ENCODE assay signal across 2 cellular contexts in the genomic region with DNA sequence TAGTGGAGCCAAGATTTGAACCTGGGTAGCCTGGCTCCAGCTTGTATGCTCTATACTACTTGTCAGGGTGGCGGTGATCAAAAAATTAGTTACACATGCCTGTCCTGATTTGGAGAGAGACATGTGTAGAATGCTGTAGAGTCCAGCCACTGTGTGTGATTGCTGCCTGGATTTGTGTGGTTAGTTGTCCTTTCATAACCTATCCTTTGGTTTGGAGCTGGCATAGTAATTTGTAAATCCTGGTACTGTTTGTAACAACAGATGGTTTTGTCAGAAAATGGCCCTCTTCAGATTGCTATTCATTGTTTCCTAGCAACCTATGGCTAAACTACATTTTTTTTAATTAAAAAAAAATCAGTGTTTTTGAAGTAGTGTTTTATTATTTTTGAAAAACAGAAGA.
TF ChIP-seq lines count a peak whose summit lies in the region.

No MANE protein-coding gene starts in this region.

TF ChIP-seq in SK-N-SH treated with all-trans-retinoic acid at 6 μM for 48 hours, 23 proteins besides CTCF, POLR2A, EP300 and RAD21 (continued from another document):
- TF ChIP-seq POU6F1 (CRISPR knock-in tag; IDR thresholded peaks at IDR 0.05; ENCODE audit: borderline replicate concordance, low read depth): no peak
- TF ChIP-seq TCF4 (CRISPR knock-in tag; IDR thresholded peaks at IDR 0.05; ENCODE audit: borderline replicate concordance): no peak
- no peak for TF ChIP-seq ZNF565 (CRISPR knock-in tag; conservative IDR thresholded peaks at IDR 0.05; ENCODE audit: low read depth)
- TF ChIP-seq ZFP30 (CRISPR knock-in tag; IDR thresholded peaks at IDR 0.05): no peak
- TF ChIP-seq BACH2 (CRISPR knock-in tag; IDR thresholded peaks at IDR 0.05; ENCODE audit: borderline replicate concordance): no peak
- TF ChIP-seq, protein P1, sequence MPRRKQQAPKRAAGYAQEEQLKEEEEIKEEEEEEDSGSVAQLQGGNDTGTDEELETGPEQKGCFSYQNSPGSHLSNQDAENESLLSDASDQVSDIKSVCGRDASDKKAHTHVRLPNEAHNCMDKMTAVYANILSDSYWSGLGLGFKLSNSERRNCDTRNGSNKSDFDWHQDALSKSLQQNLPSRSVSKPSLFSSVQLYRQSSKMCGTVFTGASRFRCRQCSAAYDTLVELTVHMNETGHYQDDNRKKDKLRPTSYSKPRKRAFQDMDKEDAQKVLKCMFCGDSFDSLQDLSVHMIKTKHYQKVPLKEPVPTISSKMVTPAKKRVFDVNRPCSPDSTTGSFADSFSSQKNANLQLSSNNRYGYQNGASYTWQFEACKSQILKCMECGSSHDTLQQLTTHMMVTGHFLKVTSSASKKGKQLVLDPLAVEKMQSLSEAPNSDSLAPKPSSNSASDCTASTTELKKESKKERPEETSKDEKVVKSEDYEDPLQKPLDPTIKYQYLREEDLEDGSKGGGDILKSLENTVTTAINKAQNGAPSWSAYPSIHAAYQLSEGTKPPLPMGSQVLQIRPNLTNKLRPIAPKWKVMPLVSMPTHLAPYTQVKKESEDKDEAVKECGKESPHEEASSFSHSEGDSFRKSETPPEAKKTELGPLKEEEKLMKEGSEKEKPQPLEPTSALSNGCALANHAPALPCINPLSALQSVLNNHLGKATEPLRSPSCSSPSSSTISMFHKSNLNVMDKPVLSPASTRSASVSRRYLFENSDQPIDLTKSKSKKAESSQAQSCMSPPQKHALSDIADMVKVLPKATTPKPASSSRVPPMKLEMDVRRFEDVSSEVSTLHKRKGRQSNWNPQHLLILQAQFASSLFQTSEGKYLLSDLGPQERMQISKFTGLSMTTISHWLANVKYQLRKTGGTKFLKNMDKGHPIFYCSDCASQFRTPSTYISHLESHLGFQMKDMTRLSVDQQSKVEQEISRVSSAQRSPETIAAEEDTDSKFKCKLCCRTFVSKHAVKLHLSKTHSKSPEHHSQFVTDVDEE (CRISPR knock-in tag; IDR thresholded peaks at IDR 0.05): no peak
- TF ChIP-seq ZC3H10 (CRISPR knock-in tag; IDR thresholded peaks at IDR 0.05): no peak
- TF ChIP-seq SNAI2 (CRISPR knock-in tag; IDR thresholded peaks at IDR 0.05): no peak
- TF ChIP-seq ZFP3 (CRISPR knock-in tag; IDR thresholded peaks at IDR 0.05): no peak
- TF ChIP-seq CSRNP3 (CRISPR knock-in tag; IDR thresholded peaks at IDR 0.05): no peak
- no peak for TF ChIP-seq ESRRG (CRISPR knock-in tag; IDR thresholded peaks at IDR 0.05)
- no peak for TF ChIP-seq TOX (CRISPR knock-in tag; IDR thresholded peaks at IDR 0.05; ENCODE audit: borderline replicate concordance)
- no peak for TF ChIP-seq PPARA (CRISPR knock-in tag; IDR thresholded peaks at IDR 0.05; ENCODE audit: borderline replicate concordance)
- TF ChIP-seq ZNF70 (CRISPR knock-in tag; IDR thresholded peaks at IDR 0.05): no peak

TF ChIP-seq in SK-N-SH, 30 proteins besides CTCF, POLR2A, EP300 and RAD21 (continued from another document):
- TF ChIP-seq, protein P2, sequence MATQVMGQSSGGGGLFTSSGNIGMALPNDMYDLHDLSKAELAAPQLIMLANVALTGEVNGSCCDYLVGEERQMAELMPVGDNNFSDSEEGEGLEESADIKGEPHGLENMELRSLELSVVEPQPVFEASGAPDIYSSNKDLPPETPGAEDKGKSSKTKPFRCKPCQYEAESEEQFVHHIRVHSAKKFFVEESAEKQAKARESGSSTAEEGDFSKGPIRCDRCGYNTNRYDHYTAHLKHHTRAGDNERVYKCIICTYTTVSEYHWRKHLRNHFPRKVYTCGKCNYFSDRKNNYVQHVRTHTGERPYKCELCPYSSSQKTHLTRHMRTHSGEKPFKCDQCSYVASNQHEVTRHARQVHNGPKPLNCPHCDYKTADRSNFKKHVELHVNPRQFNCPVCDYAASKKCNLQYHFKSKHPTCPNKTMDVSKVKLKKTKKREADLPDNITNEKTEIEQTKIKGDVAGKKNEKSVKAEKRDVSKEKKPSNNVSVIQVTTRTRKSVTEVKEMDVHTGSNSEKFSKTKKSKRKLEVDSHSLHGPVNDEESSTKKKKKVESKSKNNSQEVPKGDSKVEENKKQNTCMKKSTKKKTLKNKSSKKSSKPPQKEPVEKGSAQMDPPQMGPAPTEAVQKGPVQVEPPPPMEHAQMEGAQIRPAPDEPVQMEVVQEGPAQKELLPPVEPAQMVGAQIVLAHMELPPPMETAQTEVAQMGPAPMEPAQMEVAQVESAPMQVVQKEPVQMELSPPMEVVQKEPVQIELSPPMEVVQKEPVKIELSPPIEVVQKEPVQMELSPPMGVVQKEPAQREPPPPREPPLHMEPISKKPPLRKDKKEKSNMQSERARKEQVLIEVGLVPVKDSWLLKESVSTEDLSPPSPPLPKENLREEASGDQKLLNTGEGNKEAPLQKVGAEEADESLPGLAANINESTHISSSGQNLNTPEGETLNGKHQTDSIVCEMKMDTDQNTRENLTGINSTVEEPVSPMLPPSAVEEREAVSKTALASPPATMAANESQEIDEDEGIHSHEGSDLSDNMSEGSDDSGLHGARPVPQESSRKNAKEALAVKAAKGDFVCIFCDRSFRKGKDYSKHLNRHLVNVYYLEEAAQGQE (IDR thresholded peaks at IDR 0.05; ENCODE audit: low read depth, low read length): no peak
- TF ChIP-seq EZH2phosphoT487 (IDR thresholded peaks at IDR 0.05; ENCODE audit: borderline replicate concordance, low read depth) (no peak), USF2 (IDR thresholded peaks at IDR 0.05; ENCODE audit: borderline replicate concordance, low read depth, low read length) (no peak), IRF3 (IDR thresholded peaks at IDR 0.05; ENCODE audit: low read depth, low read length) (no peak), SMC3 (IDR thresholded peaks at IDR 0.05; ENCODE audit: low read depth, low read length) (no peak), RXRA (IDR thresholded peaks at IDR 0.05; ENCODE audit: borderline replicate concordance, low read depth) (no peak), GATA2 (CRISPR knock-in tag; IDR thresholded peaks at IDR 0.05) (no peak), FOSL2 (IDR thresholded peaks at IDR 0.05; ENCODE audit: borderline replicate concordance, low read depth) (no peak), ELF1 (IDR thresholded peaks at IDR 0.05) (no peak)
- TF ChIP-seq, protein P3, sequence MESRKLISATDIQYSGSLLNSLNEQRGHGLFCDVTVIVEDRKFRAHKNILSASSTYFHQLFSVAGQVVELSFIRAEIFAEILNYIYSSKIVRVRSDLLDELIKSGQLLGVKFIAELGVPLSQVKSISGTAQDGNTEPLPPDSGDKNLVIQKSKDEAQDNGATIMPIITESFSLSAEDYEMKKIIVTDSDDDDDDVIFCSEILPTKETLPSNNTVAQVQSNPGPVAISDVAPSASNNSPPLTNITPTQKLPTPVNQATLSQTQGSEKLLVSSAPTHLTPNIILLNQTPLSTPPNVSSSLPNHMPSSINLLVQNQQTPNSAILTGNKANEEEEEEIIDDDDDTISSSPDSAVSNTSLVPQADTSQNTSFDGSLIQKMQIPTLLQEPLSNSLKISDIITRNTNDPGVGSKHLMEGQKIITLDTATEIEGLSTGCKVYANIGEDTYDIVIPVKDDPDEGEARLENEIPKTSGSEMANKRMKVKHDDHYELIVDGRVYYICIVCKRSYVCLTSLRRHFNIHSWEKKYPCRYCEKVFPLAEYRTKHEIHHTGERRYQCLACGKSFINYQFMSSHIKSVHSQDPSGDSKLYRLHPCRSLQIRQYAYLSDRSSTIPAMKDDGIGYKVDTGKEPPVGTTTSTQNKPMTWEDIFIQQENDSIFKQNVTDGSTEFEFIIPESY (IDR thresholded peaks at IDR 0.05; ENCODE audit: borderline replicate concordance, low read depth): no peak
- TF ChIP-seq, protein P4, sequence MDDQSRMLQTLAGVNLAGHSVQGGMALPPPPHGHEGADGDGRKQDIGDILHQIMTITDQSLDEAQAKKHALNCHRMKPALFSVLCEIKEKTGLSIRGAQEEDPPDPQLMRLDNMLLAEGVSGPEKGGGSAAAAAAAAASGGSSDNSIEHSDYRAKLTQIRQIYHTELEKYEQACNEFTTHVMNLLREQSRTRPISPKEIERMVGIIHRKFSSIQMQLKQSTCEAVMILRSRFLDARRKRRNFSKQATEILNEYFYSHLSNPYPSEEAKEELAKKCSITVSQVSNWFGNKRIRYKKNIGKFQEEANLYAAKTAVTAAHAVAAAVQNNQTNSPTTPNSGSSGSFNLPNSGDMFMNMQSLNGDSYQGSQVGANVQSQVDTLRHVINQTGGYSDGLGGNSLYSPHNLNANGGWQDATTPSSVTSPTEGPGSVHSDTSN (IDR thresholded peaks at IDR 0.05): no peak
